8 cellular contexts compared by ENCODE assay signal in genomic region chr9:35909274-35909673, GRCh38. TPM values are rescaled to one million over a fixed set of nuclear protein-coding genes. Genes with fewer than 3 reads are reported as not detected.
DNase-seq lines count a peak whose midpoint lies in the region; TF ChIP-seq lines count a peak whose summit lies in the region.

TSS of gene SPAAR (plus strand) at chr9:35909490. CDS start at chr9:35910464, 974 bp downstream.

- H3K27me3 Mint-ChIP-seq in T-helper 2 cell treated with Interferon-gamma antibody and Interleukin-4, amounts not matched to agents 5 μg/mL and 100 μg/mL, for 36 hours (ENCODE audit: low read depth): no peaks in the 10 kb centered on the region
- H3K27me3 Mint-ChIP-seq in mesothelial cell of epicardium (ENCODE audit: low read depth): no peaks in the 10 kb centered on the region

- TF ChIP-seq EP300 in tibial nerve (IDR thresholded peaks at IDR 0.05): no peak

- no peaks in the 10 kb centered on the region for H3K9me3 Mint-ChIP-seq in T-helper 2 cell treated with Interferon-gamma antibody and Interleukin-4, amounts not matched to agents 5 μg/mL and 100 μg/mL, for 36 hours
- no peaks in the 10 kb centered on the region for H3K9me3 Mint-ChIP-seq in mesothelial cell of epicardium

- peak within 1 kb of the TSS; percentile 59 for H3K27ac Mint-ChIP-seq in T-helper 2 cell treated with Interferon-gamma antibody and Interleukin-4, amounts not matched to agents 5 μg/mL and 100 μg/mL, for 36 hours
- peak within 1 kb of the TSS; percentile 96 for H3K27ac Mint-ChIP-seq in mesothelial cell of epicardium

- no peaks in the 10 kb centered on the region for H3K27me3 ChIP-seq in tibial nerve

- H3K4me3 ChIP-seq in tibial nerve: peak within 1 kb of the TSS in 1 of 4 donors; percentile 47

- H3K4me3 Mint-ChIP-seq in T-helper 2 cell treated with Interferon-gamma antibody and Interleukin-4, amounts not matched to agents 5 μg/mL and 100 μg/mL, for 36 hours: peak within 1 kb of the TSS; percentile 15
- H3K4me3 Mint-ChIP-seq in mesothelial cell of epicardium: no peak within 1 kb of the TSS

- peak within 1 kb of the TSS; percentile 73 for H3K27ac ChIP-seq in cingulate gyrus (ENCODE audit: low read depth, low read length)
- peak within 1 kb of the TSS; percentile 92 to 97 (median 94) for H3K27ac ChIP-seq in tibial nerve

- no peak for TF ChIP-seq POLR2A in tibial nerve (IDR thresholded peaks at IDR 0.05)

- no peak for DNase-seq in T-helper 2 cell treated with Interferon-gamma antibody and Interleukin-4, amounts not matched to agents 5 μg/mL and 100 μg/mL, for 36 hours (ENCODE audit: low spot score)
- DNase-seq in T-helper 2 cell (no peak), mesothelial cell of epicardium (ENCODE audit: low spot score in 2 of 2, unreplicated experiment in 2 of 2) (no peak), tibial nerve (ENCODE audit: low spot score in 2 of 2) (no peak), GDM1 (lab: John Stamatoyannopoulos, UW) (no peak), HuH-7 (ENCODE audit: low spot score) (no peak), Kasumi-1 (lab: John Stamatoyannopoulos, UW) (no peak)

- H3K36me3 Mint-ChIP-seq in T-helper 2 cell treated with Interferon-gamma antibody and Interleukin-4, amounts not matched to agents 5 μg/mL and 100 μg/mL, for 36 hours (ENCODE audit: low read depth): no peaks in the 10 kb centered on the region
- H3K36me3 Mint-ChIP-seq in mesothelial cell of epicardium: no peaks in the 10 kb centered on the region

- TF ChIP-seq CTCF in mesothelial cell of epicardium (IDR thresholded peaks at IDR 0.05; ENCODE audit: unreplicated experiment) (no peak), tibial nerve (IDR thresholded peaks at IDR 0.05) (no peak)

- no peaks in the 10 kb centered on the region for H3K36me3 ChIP-seq in tibial nerve

- WGBS in tibial nerve, 2 donors: 72 to 76% methylated on average over 11 of the region's 11 CpGs

- no peaks in the 10 kb centered on the region for H3K9me3 ChIP-seq in tibial nerve

- H3K4me1 Mint-ChIP-seq in T-helper 2 cell treated with Interferon-gamma antibody and Interleukin-4, amounts not matched to agents 5 μg/mL and 100 μg/mL, for 36 hours (ENCODE audit: low read depth): peaks cover 37% of the 10 kb centered on the region
- peaks cover 58% of the 10 kb centered on the region for H3K4me1 Mint-ChIP-seq in mesothelial cell of epicardium

- peaks cover 0 to 83% (median 62%) of the 10 kb centered on the region in 4 donors for H3K4me1 ChIP-seq in tibial nerve

RNA-seq across cellular contexts. Expression of gene SPAAR, which starts in this region (rescaled TPM):
- total RNA-seq in mesothelial cell of epicardium: 0.14 to 0.47 TPM (median 0.27 TPM) in 3 replicates
- 10 to 100 TPM in 1 of 4 donors, 1 to 10 TPM in 3; 5.1 to 12.2 (median 7.7) TPM for total RNA-seq in tibial nerve
